Comparison of ENCODE assay signal across 4 cellular contexts in genomic region chr22:16876339-16876738, GRCh38. TPM values are rescaled to one million over a fixed set of nuclear protein-coding genes. Genes with fewer than 3 reads are reported as not detected.
"Had no signal": no experiment of that assay in that cellular context is flagged by ENCODE, and none has a peak within 500 bp of the region (broad histone marks: within the 10 kb centered on the region; RNA-seq: fewer than 3 reads in every experiment).

No MANE protein-coding gene starts in this region.

RNA-seq across cellular contexts. Expression of gene XKR3, which starts 51.1 kb away (rescaled TPM):
- total RNA-seq: HepG2, IMR-90, Right ventricle myocardium superior, SJSA1 had no signal
